In the genomic region with DNA sequence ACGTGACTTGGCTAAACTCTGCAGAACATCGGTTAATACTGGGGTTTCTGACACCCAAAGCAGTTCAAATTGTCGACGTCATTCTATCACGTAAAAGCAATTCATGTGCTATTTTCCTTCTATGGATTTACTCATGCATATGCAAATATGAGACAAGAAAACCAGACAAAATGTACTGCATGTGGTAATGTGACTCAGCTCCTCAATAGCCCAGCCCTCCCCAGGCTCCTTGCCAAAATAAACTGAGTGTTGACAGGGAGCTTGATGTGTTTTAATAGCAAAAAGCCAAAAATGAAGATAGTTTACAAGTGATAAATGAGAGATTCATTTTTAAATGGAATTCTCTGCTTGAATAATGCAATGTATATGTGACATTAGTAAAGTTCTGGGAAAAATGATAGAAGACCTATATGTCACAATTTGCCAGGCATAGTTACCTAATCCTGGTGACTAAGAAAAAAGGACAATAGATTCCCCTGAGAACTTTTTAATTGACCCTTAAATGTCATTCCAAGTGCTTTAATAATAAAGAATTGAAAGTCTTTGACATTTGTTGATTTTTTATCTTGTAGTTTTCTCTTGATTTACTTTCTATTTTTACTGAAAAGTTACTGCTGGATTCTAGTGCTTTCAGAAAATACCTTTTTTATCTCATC, we compare ENCODE assay signal across 10 cellular contexts.
A peak's percentile ranks its signal among the peaks of the same experiment; 100 is the strongest.
DNase-seq lines count a peak whose midpoint lies in the region; FAIRE-seq and TF ChIP-seq lines count a peak whose summit lies in the region.
"Had no signal": no experiment of that assay in that cellular context is flagged by ENCODE, and none has a peak within 500 bp of the region (broad histone marks: within the 10 kb centered on the region; RNA-seq: fewer than 3 reads in every experiment).

No MANE protein-coding gene starts in this region.

- intact Hi-C loops in kidney (cut with DNase I), result no loop called here

- no peaks in the 10 kb centered on the region for H3K9me3 ChIP-seq in kidney (ENCODE audit: control insufficient read depth in 1 of 2, low read length in 2 of 2)

- no peak overlapping the region for H3K27ac ChIP-seq in kidney (ENCODE audit: low read depth in 2 of 2, low read length in 2 of 2)

- DNase-seq in COLO829 (ENCODE audit: low spot score) (peak; percentile 84), HT1080 (ENCODE audit: low read depth) (peak; percentile 76), SHP77 treated with DMSO at 0.1 percent for 48 hours (lab: John Stamatoyannopoulos, UW) (peak; percentile 34), fibroblast of mammary gland (ENCODE audit: low read depth) (peak; percentile 56), NCI-H146 (lab: John Stamatoyannopoulos, UW) (no peak), kidney (no peak), NOMO-1 treated with dmso at 0.1 percent for 144 hours (lab: John Stamatoyannopoulos, UW; ENCODE audit: unreplicated experiment) (no peak), germinal center (ENCODE audit: low spot score) (no peak)
- DNase-seq: activated CD8-positive, alpha-beta memory T cell treated with anti-CD3 and anti-CD28 coated beads, Interleukin-2, amount 10 ng/mL, durations not matched to agents 7 days and 5 days; stimulated activated naive CD4-positive, alpha-beta T cell treated with Interleukin-2 at 50 U/mL for 16 hours had no signal

- H3K4me3 ChIP-seq in fibroblast of mammary gland (ENCODE audit: control insufficient read depth, low read depth, low read length) (no peak overlapping the region), kidney (ENCODE audit: low read length in 2 of 2) (no peak overlapping the region)

- no peaks in the 10 kb centered on the region for H3K36me3 ChIP-seq in kidney (ENCODE audit: control insufficient read depth in 1 of 2, insufficient read depth in 2 of 2, low read length in 2 of 2)

- FAIRE-seq in kidney (lab: Jason Lieb, UNC), result no peak

- TF ChIP-seq CTCF in fibroblast of mammary gland (conservative IDR thresholded peaks at IDR 0.05; ENCODE audit: control insufficient read depth, insufficient read depth, low read depth, low read length) (no peak), kidney (IDR thresholded peaks at IDR 0.05; ENCODE audit: borderline replicate concordance, extremely low read depth, insufficient read depth) (no peak)

- H3K9ac ChIP-seq in kidney (ENCODE audit: low read length in 2 of 2), result no peak overlapping the region

- H3K4me1 ChIP-seq in kidney (ENCODE audit: control insufficient read depth in 1 of 2, insufficient read depth in 1 of 2, low read depth in 1 of 2, low read length in 2 of 2), result no peaks in the 10 kb centered on the region

Comparison
In these comparisons a context has a peak if more than half of its experiments do, and no peak if none do; other contexts are left out.
1. DNase-seq: peak in COLO829 (single experiment), HT1080 (single experiment), SHP77 treated with DMSO at 0.1 percent for 48 hours (single experiment) and fibroblast of mammary gland (single experiment); none in NCI-H146 (single experiment), kidney (single experiment), NOMO-1 treated with dmso at 0.1 percent for 144 hours (single experiment) and germinal center (single experiment).